ENCODE assay signal across 21 cellular contexts in genomic region chr7:2892571-2892970, GRCh38.
DNase-seq lines count a peak whose midpoint lies in the region; ATAC-seq lines count a peak whose summit lies in the region.
"Had no signal": no experiment of that assay in that cellular context is flagged by ENCODE, and none has a peak within 500 bp of the region (broad histone marks: within the 10 kb centered on the region; RNA-seq: fewer than 3 reads in every experiment).

No MANE protein-coding gene starts in this region.

- peak overlapping the region; percentile 41 for H3K27ac Mint-ChIP-seq in T-helper 1 cell treated with Interleukin-12 subunit alpha and Interleukin-12 subunit beta and Interleukin-4 antibody, amounts not matched to agents 30 μg/mL and 1 μg/mL, for 36 hours
- H3K27ac Mint-ChIP-seq in activated naive CD8-positive, alpha-beta T cell: peak overlapping the region; percentile 34
- H3K27ac Mint-ChIP-seq: dendritic cell treated with granulocyte-macrophage colony-stimulating factor and Interleukin-4, amounts not matched to agents 40 ng/mL and 50 ng/mL, for 4 days had no signal

- H3K4me1 Mint-ChIP-seq in T-helper 1 cell treated with Interleukin-12 subunit alpha and Interleukin-12 subunit beta and Interleukin-4 antibody, amounts not matched to agents 30 μg/mL and 1 μg/mL, for 36 hours (ENCODE audit: low read depth): peaks cover 23% of the 10 kb centered on the region
- H3K4me1 Mint-ChIP-seq in activated naive CD8-positive, alpha-beta T cell (ENCODE audit: low read depth): peaks cover 22% of the 10 kb centered on the region

- H3K4me3 ChIP-seq in skeletal muscle cell (ENCODE audit: low read depth, low read length): no peak overlapping the region
- H3K4me3 ChIP-seq: esophagus muscularis mucosa, heart left ventricle had no signal

- H3K9me3 Mint-ChIP-seq in T-helper 1 cell treated with Interleukin-12 subunit alpha and Interleukin-12 subunit beta and Interleukin-4 antibody, amounts not matched to agents 30 μg/mL and 1 μg/mL, for 36 hours: no peaks in the 10 kb centered on the region
- no peaks in the 10 kb centered on the region for H3K9me3 Mint-ChIP-seq in activated naive CD8-positive, alpha-beta T cell (ENCODE audit: low read depth)
- H3K9me3 Mint-ChIP-seq: dendritic cell treated with granulocyte-macrophage colony-stimulating factor and Interleukin-4, amounts not matched to agents 40 ng/mL and 50 ng/mL, for 4 days had no signal

- H3K4me3 Mint-ChIP-seq in T-helper 1 cell treated with Interleukin-12 subunit alpha and Interleukin-12 subunit beta and Interleukin-4 antibody, amounts not matched to agents 30 μg/mL and 1 μg/mL, for 36 hours: peak overlapping the region; percentile 16
- no peak overlapping the region for H3K4me3 Mint-ChIP-seq in activated naive CD8-positive, alpha-beta T cell
- H3K4me3 Mint-ChIP-seq: dendritic cell treated with granulocyte-macrophage colony-stimulating factor and Interleukin-4, amounts not matched to agents 40 ng/mL and 50 ng/mL, for 4 days had no signal

- H3K27me3 Mint-ChIP-seq in T-helper 1 cell treated with Interleukin-12 subunit alpha and Interleukin-12 subunit beta and Interleukin-4 antibody, amounts not matched to agents 30 μg/mL and 1 μg/mL, for 36 hours (ENCODE audit: low read depth): no peaks in the 10 kb centered on the region
- no peaks in the 10 kb centered on the region for H3K27me3 Mint-ChIP-seq in activated naive CD8-positive, alpha-beta T cell

- DNase-seq in T-helper 1 cell: no peak
- DNase-seq in NCI-H1694 (lab: John Stamatoyannopoulos, UW): peak; percentile 82
- DNase-seq in skeletal muscle cell (ENCODE audit: low read depth): peak; percentile 10
- DNase-seq in RPMI8226: no peak
- DNase-seq: activated CD4-positive, alpha-beta T cell treated with anti-CD3 and anti-CD28 coated beads, Interleukin-2, amount 50 U/mL, for 48 hours; GDM1; GOT3; heart left ventricle; NCI-H1417 treated with DMSO at 0.1 percent for 48 hours; NCI-H774; right cardiac atrium; stimulated activated CD4-positive, alpha-beta T cell treated with anti-CD3 and anti-CD28 coated beads, Interleukin-4, amount 100 ng/mL, for 4 hours; stimulated activated naive CD4-positive, alpha-beta T cell; T-helper 9 cell had no signal

- ATAC-seq in HG02981 (IDR thresholded peaks at IDR 0.05; ENCODE audit: unreplicated experiment) (no peak), HG02642 (IDR thresholded peaks at IDR 0.05; ENCODE audit: poor library complexity, unreplicated experiment) (no peak)
- ATAC-seq: heart left ventricle, right cardiac atrium, Right ventricle myocardium inferior had no signal

- no peaks in the 10 kb centered on the region for H3K36me3 Mint-ChIP-seq in T-helper 1 cell treated with Interleukin-12 subunit alpha and Interleukin-12 subunit beta and Interleukin-4 antibody, amounts not matched to agents 30 μg/mL and 1 μg/mL, for 36 hours (ENCODE audit: low read depth)
- no peaks in the 10 kb centered on the region for H3K36me3 Mint-ChIP-seq in activated naive CD8-positive, alpha-beta T cell

Comparison
In these comparisons a context has a peak if more than half of its experiments do, and no peak if none do; other contexts are left out.
1. DNase-seq: peak in NCI-H1694 (single experiment) and skeletal muscle cell (single experiment); none in T-helper 1 cell (0 of 5) and RPMI8226 (single experiment).